ENCODE assay signal across 7 cellular contexts in the genomic region with DNA sequence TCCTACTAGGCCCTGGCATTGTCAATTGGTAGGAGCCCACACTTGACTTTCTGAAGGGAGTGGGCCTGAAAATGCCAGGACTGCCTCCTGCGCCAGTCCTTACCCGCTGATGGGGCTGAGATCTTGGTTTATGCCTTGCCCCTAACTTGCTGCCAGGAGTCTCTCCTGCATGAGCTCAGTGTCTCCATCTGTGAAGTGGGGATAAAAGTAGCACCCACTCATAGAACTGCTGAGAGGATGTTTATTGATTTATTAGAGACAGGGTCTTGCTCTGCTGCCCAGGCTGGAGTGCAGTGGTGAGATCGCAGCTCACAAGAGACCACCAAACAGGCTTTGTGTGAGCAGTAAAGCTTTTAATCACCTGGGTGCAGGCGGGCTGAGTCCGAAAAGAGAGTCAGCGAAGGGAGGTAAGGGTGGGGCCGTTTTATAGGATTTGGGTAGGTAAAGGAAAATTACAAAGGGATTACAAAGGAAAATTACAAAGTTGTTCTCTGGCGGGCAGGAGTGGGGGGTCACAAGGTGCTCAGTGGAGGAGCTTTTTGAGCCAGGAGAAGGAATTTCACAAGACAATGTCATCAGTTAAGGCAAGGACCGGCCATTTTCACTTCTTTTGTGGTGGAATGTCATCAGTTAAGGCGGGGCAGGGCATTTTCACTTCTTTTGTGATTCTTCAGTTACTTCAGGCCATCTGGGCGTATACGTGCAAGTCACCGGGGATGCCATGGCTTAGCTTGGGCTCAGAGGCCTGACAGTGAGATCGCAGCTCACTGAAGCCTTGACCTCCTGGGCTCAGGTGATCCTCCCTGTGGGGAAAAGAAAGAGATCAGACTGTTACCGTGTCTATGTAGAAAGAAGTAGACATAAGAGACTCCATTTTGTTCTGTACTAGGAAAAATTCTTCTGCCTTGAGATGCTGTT.
DNase-seq lines count a peak whose midpoint lies in the region; FAIRE-seq and TF ChIP-seq lines count a peak whose summit lies in the region.
"Not testable (repeated sequence)": the region's sequence is repeated elsewhere in the genome, so short reads cannot be mapped to it uniquely, and the experiment has no call there.

No MANE protein-coding gene starts in this region.

- not testable (repeated sequence) for H2BK15ac ChIP-seq in H1 (ENCODE audit: low read length); mesendoderm (replicated peaks; ENCODE audit: low read depth)

- not testable (repeated sequence) for H3K23ac ChIP-seq in H1 (ENCODE audit: insufficient read length); mesendoderm (ENCODE audit: low read length)

- H3K79me2 ChIP-seq in H1 (ENCODE audit: control insufficient read depth in 1 of 2, insufficient read depth in 2 of 2, low read length in 2 of 2); mesendoderm (ENCODE audit: control insufficient read depth, insufficient read depth, low read length): not testable (repeated sequence)

- 59% methylated on average over 15 of the region's 15 CpGs; no CpG with 5 or more reads in 1 of the 2 experiments for WGBS in H1 (ENCODE audit: extremely low coverage in 1 of 2, insufficient coverage in 1 of 2, insufficient read length in 1 of 2, insufficient replicate concordance in 2 of 2, low coverage in 1 of 2, low lambda C conversion rate in 2 of 2, missing lambda C conversion rate in 1 of 2), 2 experiments
- WGBS in mesendoderm (ENCODE audit: extremely low coverage, insufficient coverage, low lambda C conversion rate), result no CpG with 5 or more reads among the region's 15 CpGs
- 86 to 93% (median 87%) methylated on average over 14 to 15 of the region's 15 CpGs for WGBS in spleen, 5 donors

- H3K23me2 ChIP-seq in H1 (ENCODE audit: low read depth, low read length), result not testable (repeated sequence)

- H3K14ac ChIP-seq in H1 (ENCODE audit: insufficient read length), result not testable (repeated sequence)

- H2AFZ ChIP-seq in H1 (ENCODE audit: low read length), result not testable (repeated sequence)

- H3K36me3 ChIP-seq in HUES6 (ENCODE audit: control insufficient read depth, insufficient read depth, low read length); NT2/D1 (ENCODE audit: insufficient read depth, insufficient read length, low read length); H1 (ENCODE audit: control insufficient read depth in 2 of 4, insufficient read depth in 4 of 4, low read length in 3 of 4); iPS-15b (ENCODE audit: control insufficient read depth, insufficient read depth, low read length); mesendoderm (ENCODE audit: control insufficient read depth, insufficient read depth, low read length); spleen: not testable (repeated sequence)

- H3K4ac ChIP-seq in H1 (replicated peaks; ENCODE audit: insufficient read length, low read depth, low read length), result peak overlapping the region; percentile 100
- H3K4ac ChIP-seq in mesendoderm (ENCODE audit: low read depth, low read length), result peak overlapping the region; percentile 66

- H2BK20ac ChIP-seq in H1 (ENCODE audit: low read length), result peak overlapping the region; percentile 99

- not testable (repeated sequence) for H4K5ac ChIP-seq in H1 (ENCODE audit: insufficient read length, low read depth, low read length); mesendoderm (ENCODE audit: low read length)

- TF ChIP-seq EP300 in H1 (IDR thresholded peaks at IDR 0.05; ENCODE audit: borderline replicate concordance in 1 of 2, low read depth in 2 of 2, low read length in 2 of 2), result not testable (repeated sequence)

- TF ChIP-seq RAD21 in H1 (IDR thresholded peaks at IDR 0.05 in 1 of 2, conservative IDR thresholded peaks at IDR 0.05 in 1 of 2; ENCODE audit: low read depth in 2 of 2, low read length in 2 of 2), result not testable (repeated sequence)

- H4K8ac ChIP-seq in H1 (ENCODE audit: extremely low read depth, insufficient read depth, low read length); mesendoderm (ENCODE audit: low read depth, low read length): not testable (repeated sequence)

- intact Hi-C loops in spleen (cut with DNase I; ENCODE audit: low total_unique reads), result not testable (repeated sequence)

- 0 out of 4 replicates have a peak overlapping the region, but pooled peaks of 1 of the 2 experiments have one; percentile 19 for H3K4me2 ChIP-seq in H1 (ENCODE audit: insufficient read depth in 1 of 2, low read depth in 2 of 2, low read length in 2 of 2)
- H3K4me2 ChIP-seq in mesendoderm (ENCODE audit: low read length), result not testable (repeated sequence)

- peak overlapping the region; percentile 99 for H4K91ac ChIP-seq in H1 (replicated peaks; ENCODE audit: insufficient read length, low read length)

- peak overlapping the region; percentile 28; the same call in 1 of the 2 replicates for H3K4me3 ChIP-seq in HUES6 (ENCODE audit: low read depth, low read length)
- not testable (repeated sequence) for H3K4me3 ChIP-seq in NT2/D1 (ENCODE audit: insufficient read length, low read depth); H1 (ENCODE audit: extremely low read depth in 1 of 4, insufficient read depth in 2 of 4, low read depth in 3 of 4, low read length in 4 of 4); iPS-15b (ENCODE audit: low read depth, low read length); mesendoderm (ENCODE audit: low read length); spleen

- not testable (repeated sequence) for H3K79me1 ChIP-seq in H1 (ENCODE audit: low read depth, low read length); mesendoderm (ENCODE audit: low read length)

- not testable (repeated sequence) for FAIRE-seq in H1 (lab: Jason Lieb, UNC)

- H3K56ac ChIP-seq in H1 (replicated peaks; ENCODE audit: insufficient read length, low read depth, low read length) (peak overlapping the region; percentile 42), mesendoderm (ENCODE audit: low read length) (peak overlapping the region; percentile 78)

- TF ChIP-seq POLR2A in H1 (IDR thresholded peaks at IDR 0.05; ENCODE audit: control extremely low read depth in 1 of 2, low read depth in 2 of 2, low read length in 2 of 2), result 0 out of 3 replicates have a peak, but pooled peaks of 1 of the 2 experiments have one; percentile 35
- not testable (repeated sequence) for TF ChIP-seq POLR2A in spleen (IDR thresholded peaks at IDR 0.05)

- not testable (repeated sequence) for H3K27me3 ChIP-seq in HUES6 (ENCODE audit: control insufficient read depth, insufficient read depth, low read length); NT2/D1 (ENCODE audit: insufficient read depth, insufficient read length); H1 (replicated peaks in 1 of 4; ENCODE audit: control insufficient read depth in 3 of 4, extremely low read depth in 1 of 4, insufficient read depth in 3 of 4, low read length in 3 of 4); iPS-15b (ENCODE audit: control insufficient read depth, insufficient read depth, low read length); mesendoderm (ENCODE audit: insufficient read depth, low read length, poor library complexity); spleen (replicated peaks in 1 of 7)

- peak overlapping the region; percentile 94 for H3K18ac ChIP-seq in H1 (ENCODE audit: extremely low read depth, low read length)
- H3K18ac ChIP-seq in mesendoderm (ENCODE audit: low read length), result peak overlapping the region; percentile 65

- not testable (repeated sequence) for TF ChIP-seq CTCF in H1 (IDR thresholded peaks at IDR 0.05; ENCODE audit: control extremely low read depth in 1 of 3, insufficient read depth in 1 of 3, low read depth in 1 of 3, low read length in 3 of 3); spleen (IDR thresholded peaks at IDR 0.05 in 8 of 11, conservative IDR thresholded peaks at IDR 0.05 in 3 of 11)

- H2BK120ac ChIP-seq in H1 (replicated peaks; ENCODE audit: low read depth, low read length), result peak overlapping the region; percentile 98
- H2BK120ac ChIP-seq in mesendoderm (ENCODE audit: low read depth, low read length), result peak overlapping the region; percentile 5

- POLR2A ChIA-PET in H1 (lab: Charles Lee; ENCODE audit: partially characterized antibody), result interaction anchor here (0.7 to 1.7 kb wide), 14 partner anchors 9 to 175 kb away, joined by 3 to 6 read pairs (median 3); no protein-coding TSS in a partner anchor

- H2AK5ac ChIP-seq in H1 (ENCODE audit: low read depth, low read length), result peak overlapping the region; percentile 99
- H2AK5ac ChIP-seq in mesendoderm (ENCODE audit: low read length), result peak overlapping the region; percentile 91

- H3K9me3 ChIP-seq in HUES6 (ENCODE audit: control insufficient read depth, insufficient read depth, low read depth, low read length); H1 (ENCODE audit: insufficient read depth in 2 of 2, low read depth in 1 of 2, low read length in 1 of 2); iPS-15b (ENCODE audit: control insufficient read depth, insufficient read depth, low read length); spleen: not testable (repeated sequence)
- peaks cover 13% of the 10 kb centered on the region for H3K9me3 ChIP-seq in NT2/D1 (ENCODE audit: insufficient read depth, low read length)

- H3K9ac ChIP-seq in HUES6 (ENCODE audit: low read length) (peak overlapping the region; percentile 80), H1 (replicated peaks in 1 of 4; ENCODE audit: extremely low read depth in 1 of 4, low read depth in 3 of 4, low read length in 3 of 4) (peak overlapping the region in 1 of 4 experiments; percentile 9; a peak in 2 of 7 replicates), iPS-15b (ENCODE audit: low read depth, low read length) (peak overlapping the region; percentile 26), mesendoderm (ENCODE audit: low read length) (peak overlapping the region; percentile 25)
- H3K9ac ChIP-seq in NT2/D1 (ENCODE audit: insufficient read length, low read depth), result not testable (repeated sequence)

- not testable (repeated sequence) for H4K20me1 ChIP-seq in H1 (replicated peaks in 1 of 2; ENCODE audit: control insufficient read depth in 1 of 2, insufficient read depth in 2 of 2, low read length in 2 of 2)

- H3K4me1 ChIP-seq in HUES6 (ENCODE audit: control insufficient read depth, insufficient read depth, low read length) (peaks cover 40% of the 10 kb centered on the region), NT2/D1 (ENCODE audit: insufficient read depth, insufficient read length) (peaks cover 28% of the 10 kb centered on the region), H1 (replicated peaks in 1 of 4; ENCODE audit: control insufficient read depth in 3 of 4, insufficient read depth in 4 of 4, low read length in 3 of 4) (peaks cover 0 to 18% (median 9%) of the 10 kb centered on the region in 4 experiments; a peak in 6 of 7 replicates)
- not testable (repeated sequence) for H3K4me1 ChIP-seq in iPS-15b (ENCODE audit: control insufficient read depth, insufficient read depth, low read length); mesendoderm (ENCODE audit: control insufficient read depth, low read depth, low read length); spleen

- peak overlapping the region; percentile 96 for H3K27ac ChIP-seq in HUES6 (ENCODE audit: low read depth, low read length)
- H3K27ac ChIP-seq in H1 (ENCODE audit: low read depth, low read length), result peak overlapping the region; percentile 54; the same call in 1 of the 2 replicates
- peak overlapping the region; percentile 86 for H3K27ac ChIP-seq in mesendoderm (ENCODE audit: low read depth, low read length)
- not testable (repeated sequence) for H3K27ac ChIP-seq in spleen

- CTCF ChIA-PET in H1 (lab: Charles Lee; ENCODE audit: partially characterized antibody), result interaction anchor here (0.9 to 1.9 kb wide), 6 partner anchors 9 to 212 kb away, joined by 3 to 7 read pairs (median 3); no protein-coding TSS in a partner anchor

- DNase-seq in ELF-1 (ENCODE audit: low read depth, low spot score) (peak; percentile 77), NT2/D1 (ENCODE audit: low read depth, low spot score) (peak; percentile 70), H1 (ENCODE audit: low read depth in 1 of 2, low spot score in 2 of 2) (peak in 1 of 2 experiments; percentile 57), mesendoderm (peak; percentile 94), spleen (peak; percentile 44)

- H2BK5ac ChIP-seq in H1 (ENCODE audit: low read depth, low read length) (peak overlapping the region; percentile 99), mesendoderm (ENCODE audit: low read length) (peak overlapping the region; percentile 90)

- H2BK12ac ChIP-seq in H1 (ENCODE audit: low read depth, low read length), result peak overlapping the region; percentile 99
